In the genomic region with DNA sequence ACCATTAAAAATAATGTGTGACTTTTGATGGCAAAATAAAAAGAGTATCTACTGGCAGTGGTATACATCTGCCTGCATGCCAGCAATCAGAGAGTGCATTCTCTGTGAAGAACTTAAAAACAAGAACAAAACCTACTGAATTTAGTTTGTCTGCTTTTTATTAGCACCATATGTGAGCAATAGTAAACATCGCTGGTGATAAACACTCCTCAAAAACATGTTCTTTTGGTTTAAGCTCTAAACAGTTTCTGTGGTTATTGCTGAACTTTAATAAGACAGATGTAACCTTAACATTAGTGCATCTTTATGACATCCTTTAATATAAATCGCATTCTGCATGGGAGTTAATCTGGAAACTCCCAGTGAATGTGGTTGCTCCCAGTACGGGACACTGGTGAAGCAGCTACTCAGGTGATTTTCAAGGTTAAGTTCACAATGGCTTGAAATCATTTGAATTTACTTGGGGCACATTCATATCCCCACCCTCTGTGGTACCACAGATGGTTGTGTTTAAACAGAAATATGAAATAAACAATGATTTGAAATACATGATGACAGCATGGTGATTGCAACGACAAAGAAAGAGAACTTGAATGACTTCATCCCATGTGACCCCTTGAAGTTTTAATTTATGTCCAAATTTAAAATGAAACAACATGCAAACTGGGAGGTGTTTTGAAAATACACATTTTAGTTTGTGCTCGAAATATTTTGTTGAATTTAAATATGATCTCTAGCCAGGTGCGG, we compare ENCODE assay signal across 1 cellular context.
TF ChIP-seq lines count a peak whose summit lies in the region.

No MANE protein-coding gene starts in this region.

TF ChIP-seq in SK-N-SH, 30 proteins besides CTCF, POLR2A, EP300 and RAD21 (continued from another document):
- no peak for TF ChIP-seq IRF3 (IDR thresholded peaks at IDR 0.05; ENCODE audit: low read depth, low read length)
- TF ChIP-seq NRF1 (IDR thresholded peaks at IDR 0.05; ENCODE audit: low read depth, low read length), result no peak
- no peak for TF ChIP-seq RCOR1 (IDR thresholded peaks at IDR 0.05; ENCODE audit: low read length)
- TF ChIP-seq POLR2AphosphoS5 (IDR thresholded peaks at IDR 0.05; ENCODE audit: low read depth, low read length), result no peak
- TF ChIP-seq GATA2 (CRISPR knock-in tag; IDR thresholded peaks at IDR 0.05), result no peak
- no peak for TF ChIP-seq MAX (IDR thresholded peaks at IDR 0.05; ENCODE audit: low read depth)
- TF ChIP-seq CHD2 (IDR thresholded peaks at IDR 0.05; ENCODE audit: low read length, partially characterized antibody), result no peak
- no peak for TF ChIP-seq YY1 (IDR thresholded peaks at IDR 0.05; ENCODE audit: low read depth)
- TF ChIP-seq JUND (IDR thresholded peaks at IDR 0.05), result no peak
- no peak for TF ChIP-seq NFIC (IDR thresholded peaks at IDR 0.05; ENCODE audit: borderline replicate concordance)
- no peak for TF ChIP-seq MEF2A (IDR thresholded peaks at IDR 0.05; ENCODE audit: borderline replicate concordance, low read depth)
- TF ChIP-seq FOXJ3 (CRISPR knock-in tag; IDR thresholded peaks at IDR 0.05), result no peak
- TF ChIP-seq SMC3 (IDR thresholded peaks at IDR 0.05; ENCODE audit: low read depth, low read length), result no peak
